1 cellular context compared by ENCODE assay signal in the genomic region with DNA sequence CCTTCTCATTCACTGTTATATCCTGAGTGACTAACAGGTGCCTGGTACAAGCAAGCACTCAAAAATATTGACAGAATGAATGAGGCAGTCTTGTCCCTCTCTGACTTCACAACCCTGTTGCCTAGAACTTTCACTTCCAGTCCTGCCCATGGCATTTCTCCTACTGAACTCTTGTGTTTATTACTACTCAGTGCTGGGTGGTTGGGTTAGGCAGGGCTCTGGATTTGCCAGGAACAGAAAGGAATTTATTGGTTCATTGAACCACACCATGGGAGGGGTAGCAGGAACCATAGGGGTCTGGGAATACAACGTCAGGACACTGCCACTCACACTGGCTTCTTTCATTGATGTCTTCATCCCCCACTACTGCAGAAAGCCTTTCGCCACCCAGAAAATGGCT.
TF ChIP-seq lines count a peak whose summit lies in the region.

No MANE protein-coding gene starts in this region.

TF ChIP-seq in HepG2, 621 proteins besides CTCF, POLR2A, EP300 and RAD21:
- TF ChIP-seq, protein P1, sequence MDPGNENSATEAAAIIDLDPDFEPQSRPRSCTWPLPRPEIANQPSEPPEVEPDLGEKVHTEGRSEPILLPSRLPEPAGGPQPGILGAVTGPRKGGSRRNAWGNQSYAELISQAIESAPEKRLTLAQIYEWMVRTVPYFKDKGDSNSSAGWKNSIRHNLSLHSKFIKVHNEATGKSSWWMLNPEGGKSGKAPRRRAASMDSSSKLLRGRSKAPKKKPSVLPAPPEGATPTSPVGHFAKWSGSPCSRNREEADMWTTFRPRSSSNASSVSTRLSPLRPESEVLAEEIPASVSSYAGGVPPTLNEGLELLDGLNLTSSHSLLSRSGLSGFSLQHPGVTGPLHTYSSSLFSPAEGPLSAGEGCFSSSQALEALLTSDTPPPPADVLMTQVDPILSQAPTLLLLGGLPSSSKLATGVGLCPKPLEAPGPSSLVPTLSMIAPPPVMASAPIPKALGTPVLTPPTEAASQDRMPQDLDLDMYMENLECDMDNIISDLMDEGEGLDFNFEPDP (CRISPR knock-in tag; conservative IDR thresholded peaks at IDR 0.05), result no peak
- no peak for TF ChIP-seq TMF1 (CRISPR knock-in tag; IDR thresholded peaks at IDR 0.05; ENCODE audit: low read depth)
- no peak for TF ChIP-seq ZBTB1 (CRISPR knock-in tag; IDR thresholded peaks at IDR 0.05; ENCODE audit: borderline replicate concordance)
- TF ChIP-seq NRL (CRISPR knock-in tag; IDR thresholded peaks at IDR 0.05; ENCODE audit: borderline replicate concordance), result no peak
- TF ChIP-seq ATM (IDR thresholded peaks at IDR 0.05; ENCODE audit: borderline replicate concordance), result no peak
- TF ChIP-seq, protein P2, sequence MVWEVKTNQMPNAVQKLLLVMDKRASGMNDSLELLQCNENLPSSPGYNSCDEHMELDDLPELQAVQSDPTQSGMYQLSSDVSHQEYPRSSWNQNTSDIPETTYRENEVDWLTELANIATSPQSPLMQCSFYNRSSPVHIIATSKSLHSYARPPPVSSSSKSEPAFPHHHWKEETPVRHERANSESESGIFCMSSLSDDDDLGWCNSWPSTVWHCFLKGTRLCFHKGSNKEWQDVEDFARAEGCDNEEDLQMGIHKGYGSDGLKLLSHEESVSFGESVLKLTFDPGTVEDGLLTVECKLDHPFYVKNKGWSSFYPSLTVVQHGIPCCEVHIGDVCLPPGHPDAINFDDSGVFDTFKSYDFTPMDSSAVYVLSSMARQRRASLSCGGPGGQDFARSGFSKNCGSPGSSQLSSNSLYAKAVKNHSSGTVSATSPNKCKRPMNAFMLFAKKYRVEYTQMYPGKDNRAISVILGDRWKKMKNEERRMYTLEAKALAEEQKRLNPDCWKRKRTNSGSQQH (CRISPR knock-in tag; IDR thresholded peaks at IDR 0.05; ENCODE audit: low read depth), result no peak
- TF ChIP-seq, protein P3, sequence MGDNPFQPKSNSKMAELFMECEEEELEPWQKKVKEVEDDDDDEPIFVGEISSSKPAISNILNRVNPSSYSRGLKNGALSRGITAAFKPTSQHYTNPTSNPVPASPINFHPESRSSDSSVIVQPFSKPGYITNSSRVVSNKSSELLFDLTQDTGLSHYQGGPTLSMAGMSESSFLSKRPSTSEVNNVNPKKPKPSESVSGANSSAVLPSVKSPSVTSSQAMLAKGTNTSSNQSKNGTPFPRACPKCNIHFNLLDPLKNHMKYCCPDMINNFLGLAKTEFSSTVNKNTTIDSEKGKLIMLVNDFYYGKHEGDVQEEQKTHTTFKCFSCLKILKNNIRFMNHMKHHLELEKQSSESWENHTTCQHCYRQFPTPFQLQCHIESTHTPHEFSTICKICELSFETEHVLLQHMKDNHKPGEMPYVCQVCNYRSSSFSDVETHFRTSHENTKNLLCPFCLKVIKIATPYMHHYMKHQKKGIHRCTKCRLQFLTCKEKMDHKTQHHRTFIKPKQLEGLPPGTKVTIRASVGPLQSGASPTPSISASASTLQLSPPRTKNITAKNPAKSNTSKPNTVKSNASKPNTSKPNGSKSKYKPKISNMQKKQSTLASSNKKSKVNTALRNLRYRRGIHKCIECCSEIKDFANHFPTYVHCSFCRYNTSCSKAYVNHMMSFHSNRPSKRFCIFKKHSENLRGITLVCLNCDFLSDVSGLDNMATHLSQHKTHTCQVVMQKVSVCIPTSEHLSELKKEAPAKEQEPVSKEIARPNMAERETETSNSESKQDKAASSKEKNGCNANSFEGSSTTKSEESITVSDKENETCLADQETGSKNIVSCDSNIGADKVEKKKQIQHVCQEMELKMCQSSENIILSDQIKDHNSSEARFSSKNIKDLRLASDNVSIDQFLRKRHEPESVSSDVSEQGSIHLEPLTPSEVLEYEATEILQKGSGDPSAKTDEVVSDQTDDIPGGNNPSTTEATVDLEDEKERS (CRISPR knock-in tag; IDR thresholded peaks at IDR 0.05), result no peak
- TF ChIP-seq ZNF563 (CRISPR knock-in tag; IDR thresholded peaks at IDR 0.05), result no peak
- TF ChIP-seq, protein P4, sequence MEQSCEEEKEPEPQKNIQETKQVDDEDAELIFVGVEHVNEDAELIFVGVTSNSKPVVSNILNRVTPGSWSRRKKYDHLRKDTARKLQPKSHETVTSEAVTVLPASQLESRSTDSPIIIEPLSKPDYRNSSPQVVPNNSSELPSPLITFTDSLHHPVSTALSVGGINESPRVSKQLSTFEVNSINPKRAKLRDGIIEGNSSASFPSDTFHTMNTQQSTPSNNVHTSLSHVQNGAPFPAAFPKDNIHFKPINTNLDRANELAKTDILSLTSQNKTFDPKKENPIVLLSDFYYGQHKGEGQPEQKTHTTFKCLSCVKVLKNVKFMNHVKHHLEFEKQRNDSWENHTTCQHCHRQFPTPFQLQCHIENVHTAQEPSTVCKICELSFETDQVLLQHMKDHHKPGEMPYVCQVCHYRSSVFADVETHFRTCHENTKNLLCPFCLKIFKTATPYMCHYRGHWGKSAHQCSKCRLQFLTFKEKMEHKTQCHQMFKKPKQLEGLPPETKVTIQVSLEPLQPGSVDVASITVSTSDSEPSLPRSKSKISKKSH (CRISPR knock-in tag; IDR thresholded peaks at IDR 0.05; ENCODE audit: borderline replicate concordance), result no peak
- TF ChIP-seq ZNF274 (CRISPR knock-in tag; IDR thresholded peaks at IDR 0.05), result no peak
- no peak for TF ChIP-seq ZNF564 (CRISPR knock-in tag; IDR thresholded peaks at IDR 0.05)
- TF ChIP-seq NAIF1 (CRISPR knock-in tag; IDR thresholded peaks at IDR 0.05; ENCODE audit: borderline replicate concordance), result no peak
- TF ChIP-seq ZSCAN25 (CRISPR knock-in tag; IDR thresholded peaks at IDR 0.05), result no peak
- no peak for TF ChIP-seq ZNF589 (CRISPR knock-in tag; conservative IDR thresholded peaks at IDR 0.05)
- TF ChIP-seq ZNF331 (CRISPR knock-in tag; IDR thresholded peaks at IDR 0.05), result no peak
- no peak for TF ChIP-seq ZNF496 (CRISPR knock-in tag; IDR thresholded peaks at IDR 0.05; ENCODE audit: insufficient replicate concordance)
- TF ChIP-seq, protein P5, sequence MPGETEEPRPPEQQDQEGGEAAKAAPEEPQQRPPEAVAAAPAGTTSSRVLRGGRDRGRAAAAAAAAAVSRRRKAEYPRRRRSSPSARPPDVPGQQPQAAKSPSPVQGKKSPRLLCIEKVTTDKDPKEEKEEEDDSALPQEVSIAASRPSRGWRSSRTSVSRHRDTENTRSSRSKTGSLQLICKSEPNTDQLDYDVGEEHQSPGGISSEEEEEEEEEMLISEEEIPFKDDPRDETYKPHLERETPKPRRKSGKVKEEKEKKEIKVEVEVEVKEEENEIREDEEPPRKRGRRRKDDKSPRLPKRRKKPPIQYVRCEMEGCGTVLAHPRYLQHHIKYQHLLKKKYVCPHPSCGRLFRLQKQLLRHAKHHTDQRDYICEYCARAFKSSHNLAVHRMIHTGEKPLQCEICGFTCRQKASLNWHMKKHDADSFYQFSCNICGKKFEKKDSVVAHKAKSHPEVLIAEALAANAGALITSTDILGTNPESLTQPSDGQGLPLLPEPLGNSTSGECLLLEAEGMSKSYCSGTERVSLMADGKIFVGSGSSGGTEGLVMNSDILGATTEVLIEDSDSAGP (CRISPR knock-in tag; IDR thresholded peaks at IDR 0.05; ENCODE audit: borderline replicate concordance), result no peak
- TF ChIP-seq ZNF317 (CRISPR knock-in tag; IDR thresholded peaks at IDR 0.05), result no peak
- TF ChIP-seq, protein P6, sequence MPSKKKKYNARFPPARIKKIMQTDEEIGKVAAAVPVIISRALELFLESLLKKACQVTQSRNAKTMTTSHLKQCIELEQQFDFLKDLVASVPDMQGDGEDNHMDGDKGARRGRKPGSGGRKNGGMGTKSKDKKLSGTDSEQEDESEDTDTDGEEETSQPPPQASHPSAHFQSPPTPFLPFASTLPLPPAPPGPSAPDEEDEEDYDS (CRISPR knock-in tag; IDR thresholded peaks at IDR 0.05), result no peak
